2 cellular contexts compared by ENCODE assay signal in the genomic region with DNA sequence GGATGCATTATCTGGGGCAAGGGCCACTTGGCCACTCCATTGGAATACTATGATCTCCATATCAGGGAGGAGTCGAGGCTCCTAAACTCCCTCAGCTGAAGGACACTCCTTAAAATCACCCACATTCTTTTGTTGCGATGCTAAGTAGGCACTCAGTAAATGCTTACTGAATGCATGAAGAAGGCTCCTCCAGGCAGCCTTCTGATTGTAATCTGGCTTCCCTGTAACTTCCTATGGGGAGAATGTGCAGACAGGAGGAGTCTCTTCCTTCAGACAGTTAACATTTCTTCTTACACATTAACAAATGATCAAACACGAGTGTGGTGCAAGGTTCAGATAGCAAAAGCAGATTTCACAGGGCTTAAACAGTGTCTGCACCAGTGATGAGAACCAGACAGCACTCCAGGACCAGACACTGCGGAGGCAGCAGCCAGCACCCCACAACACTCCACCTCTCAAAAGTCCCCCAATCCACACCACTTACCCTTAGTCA.
A peak's percentile ranks its signal among the peaks of the same experiment; 100 is the strongest.
TF ChIP-seq lines count a peak whose summit lies in the region.

No MANE protein-coding gene starts in this region.

TF ChIP-seq in SK-N-SH, 30 proteins besides CTCF, POLR2A, EP300 and RAD21:
- TF ChIP-seq, protein P1, sequence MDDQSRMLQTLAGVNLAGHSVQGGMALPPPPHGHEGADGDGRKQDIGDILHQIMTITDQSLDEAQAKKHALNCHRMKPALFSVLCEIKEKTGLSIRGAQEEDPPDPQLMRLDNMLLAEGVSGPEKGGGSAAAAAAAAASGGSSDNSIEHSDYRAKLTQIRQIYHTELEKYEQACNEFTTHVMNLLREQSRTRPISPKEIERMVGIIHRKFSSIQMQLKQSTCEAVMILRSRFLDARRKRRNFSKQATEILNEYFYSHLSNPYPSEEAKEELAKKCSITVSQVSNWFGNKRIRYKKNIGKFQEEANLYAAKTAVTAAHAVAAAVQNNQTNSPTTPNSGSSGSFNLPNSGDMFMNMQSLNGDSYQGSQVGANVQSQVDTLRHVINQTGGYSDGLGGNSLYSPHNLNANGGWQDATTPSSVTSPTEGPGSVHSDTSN (IDR thresholded peaks at IDR 0.05) = no peak
- TF ChIP-seq NFIC (IDR thresholded peaks at IDR 0.05; ENCODE audit: borderline replicate concordance) = no peak
- TF ChIP-seq, protein P2, sequence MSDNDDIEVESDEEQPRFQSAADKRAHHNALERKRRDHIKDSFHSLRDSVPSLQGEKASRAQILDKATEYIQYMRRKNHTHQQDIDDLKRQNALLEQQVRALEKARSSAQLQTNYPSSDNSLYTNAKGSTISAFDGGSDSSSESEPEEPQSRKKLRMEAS (IDR thresholded peaks at IDR 0.05; ENCODE audit: low read depth) = no peak
- no peak for TF ChIP-seq RFX5 (IDR thresholded peaks at IDR 0.05; ENCODE audit: low read length)
- TF ChIP-seq EZH2phosphoT487 (IDR thresholded peaks at IDR 0.05; ENCODE audit: borderline replicate concordance, low read depth) = no peak
- peak; percentile 74 for TF ChIP-seq GATA2 (CRISPR knock-in tag; IDR thresholded peaks at IDR 0.05)
- peak; percentile 37; the same call in 1 of the 2 replicates for TF ChIP-seq RCOR1 (IDR thresholded peaks at IDR 0.05; ENCODE audit: low read length)
- peak; percentile 39 for TF ChIP-seq CHD2 (IDR thresholded peaks at IDR 0.05; ENCODE audit: low read length, partially characterized antibody)
- TF ChIP-seq, protein P3, sequence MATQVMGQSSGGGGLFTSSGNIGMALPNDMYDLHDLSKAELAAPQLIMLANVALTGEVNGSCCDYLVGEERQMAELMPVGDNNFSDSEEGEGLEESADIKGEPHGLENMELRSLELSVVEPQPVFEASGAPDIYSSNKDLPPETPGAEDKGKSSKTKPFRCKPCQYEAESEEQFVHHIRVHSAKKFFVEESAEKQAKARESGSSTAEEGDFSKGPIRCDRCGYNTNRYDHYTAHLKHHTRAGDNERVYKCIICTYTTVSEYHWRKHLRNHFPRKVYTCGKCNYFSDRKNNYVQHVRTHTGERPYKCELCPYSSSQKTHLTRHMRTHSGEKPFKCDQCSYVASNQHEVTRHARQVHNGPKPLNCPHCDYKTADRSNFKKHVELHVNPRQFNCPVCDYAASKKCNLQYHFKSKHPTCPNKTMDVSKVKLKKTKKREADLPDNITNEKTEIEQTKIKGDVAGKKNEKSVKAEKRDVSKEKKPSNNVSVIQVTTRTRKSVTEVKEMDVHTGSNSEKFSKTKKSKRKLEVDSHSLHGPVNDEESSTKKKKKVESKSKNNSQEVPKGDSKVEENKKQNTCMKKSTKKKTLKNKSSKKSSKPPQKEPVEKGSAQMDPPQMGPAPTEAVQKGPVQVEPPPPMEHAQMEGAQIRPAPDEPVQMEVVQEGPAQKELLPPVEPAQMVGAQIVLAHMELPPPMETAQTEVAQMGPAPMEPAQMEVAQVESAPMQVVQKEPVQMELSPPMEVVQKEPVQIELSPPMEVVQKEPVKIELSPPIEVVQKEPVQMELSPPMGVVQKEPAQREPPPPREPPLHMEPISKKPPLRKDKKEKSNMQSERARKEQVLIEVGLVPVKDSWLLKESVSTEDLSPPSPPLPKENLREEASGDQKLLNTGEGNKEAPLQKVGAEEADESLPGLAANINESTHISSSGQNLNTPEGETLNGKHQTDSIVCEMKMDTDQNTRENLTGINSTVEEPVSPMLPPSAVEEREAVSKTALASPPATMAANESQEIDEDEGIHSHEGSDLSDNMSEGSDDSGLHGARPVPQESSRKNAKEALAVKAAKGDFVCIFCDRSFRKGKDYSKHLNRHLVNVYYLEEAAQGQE (IDR thresholded peaks at IDR 0.05; ENCODE audit: low read depth, low read length) = no peak
- no peak for TF ChIP-seq FOSL2 (IDR thresholded peaks at IDR 0.05; ENCODE audit: borderline replicate concordance, low read depth)
- TF ChIP-seq JUND (IDR thresholded peaks at IDR 0.05) = no peak
- no peak for TF ChIP-seq SIN3A (IDR thresholded peaks at IDR 0.05; ENCODE audit: borderline replicate concordance, low read depth, low read length)

TF ChIP-seq in SK-N-SH treated with all-trans-retinoic acid at 6 μM for 48 hours, 23 proteins besides CTCF, POLR2A, EP300 and RAD21:
- TF ChIP-seq, protein P4, sequence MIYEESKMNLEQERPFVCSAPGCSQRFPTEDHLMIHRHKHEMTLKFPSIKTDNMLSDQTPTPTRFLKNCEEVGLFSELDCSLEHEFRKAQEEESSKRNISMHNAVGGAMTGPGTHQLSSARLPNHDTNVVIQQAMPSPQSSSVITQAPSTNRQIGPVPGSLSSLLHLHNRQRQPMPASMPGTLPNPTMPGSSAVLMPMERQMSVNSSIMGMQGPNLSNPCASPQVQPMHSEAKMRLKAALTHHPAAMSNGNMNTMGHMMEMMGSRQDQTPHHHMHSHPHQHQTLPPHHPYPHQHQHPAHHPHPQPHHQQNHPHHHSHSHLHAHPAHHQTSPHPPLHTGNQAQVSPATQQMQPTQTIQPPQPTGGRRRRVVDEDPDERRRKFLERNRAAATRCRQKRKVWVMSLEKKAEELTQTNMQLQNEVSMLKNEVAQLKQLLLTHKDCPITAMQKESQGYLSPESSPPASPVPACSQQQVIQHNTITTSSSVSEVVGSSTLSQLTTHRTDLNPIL (CRISPR knock-in tag; IDR thresholded peaks at IDR 0.05; ENCODE audit: low read depth) = no peak
- no peak for TF ChIP-seq ZC3H10 (CRISPR knock-in tag; IDR thresholded peaks at IDR 0.05)
- no peak for TF ChIP-seq ZNF565 (CRISPR knock-in tag; conservative IDR thresholded peaks at IDR 0.05; ENCODE audit: low read depth)
- TF ChIP-seq TCF4 (CRISPR knock-in tag; IDR thresholded peaks at IDR 0.05; ENCODE audit: borderline replicate concordance) = no peak
- TF ChIP-seq, protein P5, sequence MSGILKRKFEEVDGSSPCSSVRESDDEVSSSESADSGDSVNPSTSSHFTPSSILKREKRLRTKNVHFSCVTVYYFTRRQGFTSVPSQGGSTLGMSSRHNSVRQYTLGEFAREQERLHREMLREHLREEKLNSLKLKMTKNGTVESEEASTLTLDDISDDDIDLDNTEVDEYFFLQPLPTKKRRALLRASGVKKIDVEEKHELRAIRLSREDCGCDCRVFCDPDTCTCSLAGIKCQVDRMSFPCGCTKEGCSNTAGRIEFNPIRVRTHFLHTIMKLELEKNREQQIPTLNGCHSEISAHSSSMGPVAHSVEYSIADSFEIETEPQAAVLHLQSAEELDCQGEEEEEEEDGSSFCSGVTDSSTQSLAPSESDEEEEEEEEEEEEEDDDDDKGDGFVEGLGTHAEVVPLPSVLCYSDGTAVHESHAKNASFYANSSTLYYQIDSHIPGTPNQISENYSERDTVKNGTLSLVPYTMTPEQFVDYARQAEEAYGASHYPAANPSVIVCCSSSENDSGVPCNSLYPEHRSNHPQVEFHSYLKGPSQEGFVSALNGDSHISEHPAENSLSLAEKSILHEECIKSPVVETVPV (CRISPR knock-in tag; IDR thresholded peaks at IDR 0.05) = no peak
- TF ChIP-seq SNAI2 (CRISPR knock-in tag; IDR thresholded peaks at IDR 0.05) = no peak
- no peak for TF ChIP-seq BACH2 (CRISPR knock-in tag; IDR thresholded peaks at IDR 0.05; ENCODE audit: borderline replicate concordance)
- no peak for TF ChIP-seq ISL1 (CRISPR knock-in tag; IDR thresholded peaks at IDR 0.05)
- TF ChIP-seq TOX (CRISPR knock-in tag; IDR thresholded peaks at IDR 0.05; ENCODE audit: borderline replicate concordance) = no peak
- TF ChIP-seq ZNF8 (CRISPR knock-in tag; IDR thresholded peaks at IDR 0.05) = no peak
- TF ChIP-seq ZNF70 (CRISPR knock-in tag; IDR thresholded peaks at IDR 0.05) = no peak
- TF ChIP-seq ESRRG (CRISPR knock-in tag; IDR thresholded peaks at IDR 0.05) = no peak
- TF ChIP-seq RARB (CRISPR knock-in tag; IDR thresholded peaks at IDR 0.05) = no peak
- TF ChIP-seq, protein P6, sequence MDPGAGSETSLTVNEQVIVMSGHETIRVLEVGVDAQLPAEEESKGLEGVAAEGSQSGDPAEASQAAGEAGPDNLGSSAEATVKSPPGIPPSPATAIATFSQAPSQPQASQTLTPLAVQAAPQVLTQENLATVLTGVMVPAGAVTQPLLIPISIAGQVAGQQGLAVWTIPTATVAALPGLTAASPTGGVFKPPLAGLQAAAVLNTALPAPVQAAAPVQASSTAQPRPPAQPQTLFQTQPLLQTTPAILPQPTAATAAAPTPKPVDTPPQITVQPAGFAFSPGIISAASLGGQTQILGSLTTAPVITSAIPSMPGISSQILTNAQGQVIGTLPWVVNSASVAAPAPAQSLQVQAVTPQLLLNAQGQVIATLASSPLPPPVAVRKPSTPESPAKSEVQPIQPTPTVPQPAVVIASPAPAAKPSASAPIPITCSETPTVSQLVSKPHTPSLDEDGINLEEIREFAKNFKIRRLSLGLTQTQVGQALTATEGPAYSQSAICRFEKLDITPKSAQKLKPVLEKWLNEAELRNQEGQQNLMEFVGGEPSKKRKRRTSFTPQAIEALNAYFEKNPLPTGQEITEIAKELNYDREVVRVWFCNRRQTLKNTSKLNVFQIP (CRISPR knock-in tag; IDR thresholded peaks at IDR 0.05; ENCODE audit: borderline replicate concordance, low read depth) = no peak
- TF ChIP-seq, protein P7, sequence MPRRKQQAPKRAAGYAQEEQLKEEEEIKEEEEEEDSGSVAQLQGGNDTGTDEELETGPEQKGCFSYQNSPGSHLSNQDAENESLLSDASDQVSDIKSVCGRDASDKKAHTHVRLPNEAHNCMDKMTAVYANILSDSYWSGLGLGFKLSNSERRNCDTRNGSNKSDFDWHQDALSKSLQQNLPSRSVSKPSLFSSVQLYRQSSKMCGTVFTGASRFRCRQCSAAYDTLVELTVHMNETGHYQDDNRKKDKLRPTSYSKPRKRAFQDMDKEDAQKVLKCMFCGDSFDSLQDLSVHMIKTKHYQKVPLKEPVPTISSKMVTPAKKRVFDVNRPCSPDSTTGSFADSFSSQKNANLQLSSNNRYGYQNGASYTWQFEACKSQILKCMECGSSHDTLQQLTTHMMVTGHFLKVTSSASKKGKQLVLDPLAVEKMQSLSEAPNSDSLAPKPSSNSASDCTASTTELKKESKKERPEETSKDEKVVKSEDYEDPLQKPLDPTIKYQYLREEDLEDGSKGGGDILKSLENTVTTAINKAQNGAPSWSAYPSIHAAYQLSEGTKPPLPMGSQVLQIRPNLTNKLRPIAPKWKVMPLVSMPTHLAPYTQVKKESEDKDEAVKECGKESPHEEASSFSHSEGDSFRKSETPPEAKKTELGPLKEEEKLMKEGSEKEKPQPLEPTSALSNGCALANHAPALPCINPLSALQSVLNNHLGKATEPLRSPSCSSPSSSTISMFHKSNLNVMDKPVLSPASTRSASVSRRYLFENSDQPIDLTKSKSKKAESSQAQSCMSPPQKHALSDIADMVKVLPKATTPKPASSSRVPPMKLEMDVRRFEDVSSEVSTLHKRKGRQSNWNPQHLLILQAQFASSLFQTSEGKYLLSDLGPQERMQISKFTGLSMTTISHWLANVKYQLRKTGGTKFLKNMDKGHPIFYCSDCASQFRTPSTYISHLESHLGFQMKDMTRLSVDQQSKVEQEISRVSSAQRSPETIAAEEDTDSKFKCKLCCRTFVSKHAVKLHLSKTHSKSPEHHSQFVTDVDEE (CRISPR knock-in tag; IDR thresholded peaks at IDR 0.05) = no peak
- no peak for TF ChIP-seq PPARA (CRISPR knock-in tag; IDR thresholded peaks at IDR 0.05; ENCODE audit: borderline replicate concordance)
- TF ChIP-seq GLIS3 (CRISPR knock-in tag; IDR thresholded peaks at IDR 0.05) = no peak
- no peak for TF ChIP-seq CSDC2 (CRISPR knock-in tag; IDR thresholded peaks at IDR 0.05)
